ENCODE assay signal across 18 cellular contexts in the genomic region with DNA sequence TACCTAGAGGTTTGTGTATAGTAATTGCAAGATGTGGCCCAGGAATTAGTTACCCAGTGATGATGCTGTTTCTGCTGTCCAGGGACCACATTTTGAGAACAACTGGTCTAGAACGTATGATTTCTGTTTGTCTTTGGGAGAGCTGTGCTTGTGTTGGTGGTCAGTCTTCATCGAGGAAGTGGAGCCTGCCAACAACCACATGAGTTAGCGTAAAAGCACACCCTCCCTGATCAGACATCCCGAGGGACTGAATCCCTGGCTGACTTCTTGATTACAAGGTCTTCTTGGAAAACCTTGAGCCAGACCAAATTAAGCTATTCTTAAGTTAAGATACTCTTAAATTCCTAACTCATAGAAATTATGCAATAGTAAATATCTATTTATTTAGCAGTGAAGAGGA.
DNase-seq lines count a peak whose midpoint lies in the region; ATAC-seq and TF ChIP-seq lines count a peak whose summit lies in the region.
"Had no signal": no experiment of that assay in that cellular context is flagged by ENCODE, and none has a peak within 500 bp of the region (broad histone marks: within the 10 kb centered on the region; RNA-seq: fewer than 3 reads in every experiment).

No MANE protein-coding gene starts in this region.

- 95% methylated on average over 2 of the region's 4 CpGs for WGBS in mammary epithelial cell (ENCODE audit: low coverage, missing lambda C conversion rate)

- DNase-seq in HT1080 (ENCODE audit: low read depth): peak; percentile 3
- DNase-seq in mammary epithelial cell: no peak
- DNase-seq in fibroblast of the aortic adventitia (ENCODE audit: low read depth): peak; percentile 27
- no peak for DNase-seq in SIG-M5 treated with dmso at 0.1 percent for 504 hours (lab: John Stamatoyannopoulos, UW; ENCODE audit: unreplicated experiment)
- DNase-seq in activated T-cell treated with anti-CD3 and anti-CD28 coated beads, Interleukin-2, amount 50 U/mL, for 4 hours: no peak
- no peak for DNase-seq in GDM1 (lab: John Stamatoyannopoulos, UW)
- no peak for DNase-seq in activated CD8-positive, alpha-beta memory T cell treated with anti-CD3 and anti-CD28 coated beads, Interleukin-2, amount 10 ng/mL, durations not matched to agents 7 days and 5 days
- DNase-seq: ACHN; CD4-positive, CD25-positive, alpha-beta regulatory T cell; DMS79; NCI-H1930; NCI-H2171 treated with DMSO at 0.1 percent for 48 hours; NK-92 treated with Interleukin-12 subunit alpha and Interleukin-12 subunit beta, amount 100 ng/mL, for 24 hours; PC-3 had no signal

- TF ChIP-seq CTCF in mammary epithelial cell (conservative IDR thresholded peaks at IDR 0.05 in 1 of 2, IDR thresholded peaks at IDR 0.05 in 1 of 2; ENCODE audit: extremely low read depth in 1 of 2, insufficient read depth in 1 of 2, low read depth in 1 of 2, low read length in 2 of 2): no peak
- no peak for TF ChIP-seq CTCF in fibroblast of the aortic adventitia (IDR thresholded peaks at IDR 0.05; ENCODE audit: insufficient read depth, low read length)

- no peaks in the 10 kb centered on the region for H3K36me3 ChIP-seq in ACC112 (ENCODE audit: insufficient read depth, low read length)
- H3K36me3 ChIP-seq in mammary epithelial cell (ENCODE audit: insufficient read depth, low read length): no peaks in the 10 kb centered on the region

- H3K27ac Mint-ChIP-seq in activated CD8-positive, alpha-beta memory T cell treated with anti-CD3 and anti-CD28 coated beads, Interleukin-2, amount 10 ng/mL, durations not matched to agents 7 days and 5 days: no peak overlapping the region
- H3K27ac Mint-ChIP-seq: CD4-positive, CD25-positive, alpha-beta regulatory T cell; GM23338 had no signal

- H2AFZ ChIP-seq in ACC112 (ENCODE audit: low read length, unreplicated experiment) (no peak overlapping the region), mammary epithelial cell (ENCODE audit: low read depth, low read length) (no peak overlapping the region)
- H2AFZ ChIP-seq: GM23338 had no signal

- no peaks in the 10 kb centered on the region for H3K36me3 Mint-ChIP-seq in activated T-cell treated with anti-CD3 and anti-CD28 coated beads, Interleukin-2, amount 50 U/mL, for 4 hours (ENCODE audit: insufficient read depth)
- no peaks in the 10 kb centered on the region for H3K36me3 Mint-ChIP-seq in activated CD8-positive, alpha-beta memory T cell treated with anti-CD3 and anti-CD28 coated beads, Interleukin-2, amount 10 ng/mL, durations not matched to agents 7 days and 5 days
- H3K36me3 Mint-ChIP-seq: CD4-positive, CD25-positive, alpha-beta regulatory T cell had no signal

- in situ Hi-C loops in mammary epithelial cell (cut with MboI; ENCODE audit: low sequenced_read_pairs in 2 of 2): no loop called here

- H3K27me3 Mint-ChIP-seq in activated T-cell treated with anti-CD3 and anti-CD28 coated beads, Interleukin-2, amount 50 U/mL, for 4 hours (ENCODE audit: low read depth): peaks cover 6% of the 10 kb centered on the region
- H3K27me3 Mint-ChIP-seq in activated CD8-positive, alpha-beta memory T cell treated with anti-CD3 and anti-CD28 coated beads, Interleukin-2, amount 10 ng/mL, durations not matched to agents 7 days and 5 days: no peaks in the 10 kb centered on the region
- H3K27me3 Mint-ChIP-seq: CD4-positive, CD25-positive, alpha-beta regulatory T cell had no signal

- H3K4me1 ChIP-seq in ACC112 (ENCODE audit: control insufficient read depth, insufficient read depth, low read length, unreplicated experiment) (peaks cover 3% of the 10 kb centered on the region), mammary epithelial cell (ENCODE audit: insufficient read depth, low read length) (peaks cover 27% of the 10 kb centered on the region)

- no peak overlapping the region for H3K9ac ChIP-seq in mammary epithelial cell (ENCODE audit: insufficient read depth, low read length)

- H3K4me3 ChIP-seq in ACC112 (ENCODE audit: low read depth, low read length): peak overlapping the region; percentile 11; the same call in 1 of the 2 replicates
- H3K4me3 ChIP-seq in mammary epithelial cell (replicated peaks in 1 of 3; ENCODE audit: insufficient read depth in 1 of 3, low read depth in 2 of 3, low read length in 3 of 3): no peak overlapping the region
- H3K4me3 ChIP-seq in fibroblast of the aortic adventitia (ENCODE audit: low read depth, low read length): no peak overlapping the region
- H3K4me3 ChIP-seq: GM23338, K562 had no signal

- H4K20me1 ChIP-seq in mammary epithelial cell (ENCODE audit: insufficient read depth, low read length): no peaks in the 10 kb centered on the region

- H3K9me3 Mint-ChIP-seq in activated T-cell treated with anti-CD3 and anti-CD28 coated beads, Interleukin-2, amount 50 U/mL, for 4 hours: no peaks in the 10 kb centered on the region
- no peaks in the 10 kb centered on the region for H3K9me3 Mint-ChIP-seq in activated CD8-positive, alpha-beta memory T cell treated with anti-CD3 and anti-CD28 coated beads, Interleukin-2, amount 10 ng/mL, durations not matched to agents 7 days and 5 days (ENCODE audit: low read depth)
- H3K9me3 Mint-ChIP-seq: GM23338 had no signal

- H3K79me2 ChIP-seq in ACC112 (ENCODE audit: control insufficient read depth, insufficient read depth, low read length, unreplicated experiment) (no peaks in the 10 kb centered on the region), mammary epithelial cell (ENCODE audit: insufficient read depth, low read length) (no peaks in the 10 kb centered on the region)

- CTCF ChIA-PET in mammary epithelial cell (lab: Charles Lee; ENCODE audit: low non-redundant PET): no interaction called here
- CTCF ChIA-PET in activated CD8-positive, alpha-beta memory T cell treated with anti-CD3 and anti-CD28 coated beads, Interleukin-2, amount 10 ng/mL, durations not matched to agents 7 days and 5 days (lab: Charles Lee): no interaction called here

- BruUV-seq in mammary epithelial cell (replicated peaks; lab: Mats Ljungman, UMichigan): no TSS peak

- H3K9me3 ChIP-seq in mammary epithelial cell (replicated peaks; ENCODE audit: insufficient read depth, low read length): no peaks in the 10 kb centered on the region

- intact Hi-C loops in mammary epithelial cell (cut with micrococcal nuclease): loop anchor here (5.0 to 10.0 kb wide), 2 partner anchors 56 to 118 kb away; no protein-coding TSS in a partner anchor

- H3K27me3 ChIP-seq in ACC112 (ENCODE audit: insufficient read depth, low read length): 0 out of 2 replicates have a peak, but pooled peaks cover 7% of the 10 kb centered on the region
- H3K27me3 ChIP-seq in mammary epithelial cell (ENCODE audit: insufficient read depth, low read length): no peaks in the 10 kb centered on the region

- H3K4me1 Mint-ChIP-seq in activated T-cell treated with anti-CD3 and anti-CD28 coated beads, Interleukin-2, amount 50 U/mL, for 4 hours (ENCODE audit: low read depth): no peaks in the 10 kb centered on the region
- no peaks in the 10 kb centered on the region for H3K4me1 Mint-ChIP-seq in activated CD8-positive, alpha-beta memory T cell treated with anti-CD3 and anti-CD28 coated beads, Interleukin-2, amount 10 ng/mL, durations not matched to agents 7 days and 5 days
- H3K4me1 Mint-ChIP-seq: CD4-positive, CD25-positive, alpha-beta regulatory T cell had no signal

- no peak for ATAC-seq in activated T-cell treated with anti-CD3 and anti-CD28 coated beads, Interleukin-2, amount 50 U/mL, for 4 hours
- ATAC-seq in activated CD8-positive, alpha-beta memory T cell treated with anti-CD3 and anti-CD28 coated beads, Interleukin-2, amount 10 ng/mL, durations not matched to agents 7 days and 5 days: no peak
- ATAC-seq: GM23338, K562, PC-3 had no signal

- H3K4me3 Mint-ChIP-seq in activated T-cell treated with anti-CD3 and anti-CD28 coated beads, Interleukin-2, amount 50 U/mL, for 4 hours: no peak overlapping the region
- H3K4me3 Mint-ChIP-seq in activated CD8-positive, alpha-beta memory T cell treated with anti-CD3 and anti-CD28 coated beads, Interleukin-2, amount 10 ng/mL, durations not matched to agents 7 days and 5 days: no peak overlapping the region
- H3K4me3 Mint-ChIP-seq: CD4-positive, CD25-positive, alpha-beta regulatory T cell; GM23338 had no signal

- H3K4me2 ChIP-seq in mammary epithelial cell (ENCODE audit: insufficient read depth, low read depth, low read length): peak overlapping the region; percentile 43
- H3K4me2 ChIP-seq: GM23338 had no signal

- no peak overlapping the region for H3K27ac ChIP-seq in ACC112 (ENCODE audit: low read depth, low read length)
- no peak overlapping the region for H3K27ac ChIP-seq in mammary epithelial cell (ENCODE audit: insufficient read depth, low read depth, low read length)
- H3K27ac ChIP-seq: HL-60 had no signal

- dilution Hi-C loops in mammary epithelial cell (cut with HindIII; ENCODE audit: low sequenced_read_pairs): no loop called here

Comparison
In these comparisons a context has a peak if more than half of its experiments do, and no peak if none do; other contexts are left out.
1. DNase-seq: peak in HT1080 (single experiment) and fibroblast of the aortic adventitia (single experiment); none in mammary epithelial cell (single experiment), SIG-M5 treated with dmso at 0.1 percent for 504 hours (single experiment), activated T-cell treated with anti-CD3 and anti-CD28 coated beads, Interleukin-2, amount 50 U/mL, for 4 hours (single experiment), GDM1 (single experiment) and activated CD8-positive, alpha-beta memory T cell treated with anti-CD3 and anti-CD28 coated beads, Interleukin-2, amount 10 ng/mL, durations not matched to agents 7 days and 5 days (single experiment).